7 cellular contexts compared by ENCODE assay signal in the genomic region with DNA sequence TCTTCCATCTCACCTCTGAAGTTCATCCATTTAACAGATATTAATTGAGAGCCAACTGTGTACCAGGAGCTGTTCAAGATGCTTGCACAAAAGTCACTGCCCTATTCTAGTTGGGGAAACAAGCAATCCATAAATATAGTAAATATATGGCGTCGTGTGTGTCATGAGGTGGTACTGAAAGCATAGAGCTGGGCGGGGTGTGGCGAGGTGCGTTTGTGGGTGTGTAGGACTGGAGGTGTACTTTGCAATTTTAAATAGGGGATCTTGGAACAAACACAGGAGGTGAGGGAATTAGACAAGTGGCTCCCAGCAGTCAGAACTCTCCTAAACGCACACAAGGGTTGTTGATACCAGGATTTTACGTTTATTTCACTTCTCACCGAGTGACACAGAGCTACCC. TPM values are rescaled to one million over a fixed set of nuclear protein-coding genes. Genes with fewer than 3 reads are reported as not detected.
DNase-seq lines count a peak whose midpoint lies in the region; ATAC-seq and TF ChIP-seq lines count a peak whose summit lies in the region.

No MANE protein-coding gene starts in this region.

- no peak for TF ChIP-seq CTCF in activated B cell treated with CpG ODN at 0.5 μM for 24 hours (IDR thresholded peaks at IDR 0.05)
- TF ChIP-seq CTCF in smooth muscle cell (IDR thresholded peaks at IDR 0.05; ENCODE audit: borderline replicate concordance, insufficient read depth, poor library complexity, severe bottlenecking), result no peak

- peaks cover 4% of the 10 kb centered on the region for H3K36me3 Mint-ChIP-seq in activated B cell treated with CpG ODN at 0.5 μM for 24 hours (ENCODE audit: low read depth)

- H3K36me3 ChIP-seq in GM23248 (ENCODE audit: low read depth) (no peaks in the 10 kb centered on the region), smooth muscle cell (ENCODE audit: low read depth) (no peaks in the 10 kb centered on the region)

- H4K20me1 ChIP-seq in GM23248 (ENCODE audit: insufficient read depth) (no peaks in the 10 kb centered on the region), smooth muscle cell (ENCODE audit: low read depth) (no peaks in the 10 kb centered on the region)

- peaks cover 5% of the 10 kb centered on the region for H3K9me3 Mint-ChIP-seq in activated B cell treated with CpG ODN at 0.5 μM for 24 hours

- H3K9ac ChIP-seq in GM23248 (peak overlapping the region; percentile 76), smooth muscle cell (ENCODE audit: low read depth) (no peak overlapping the region)

- no peaks in the 10 kb centered on the region for H3K79me2 ChIP-seq in GM23248 (ENCODE audit: insufficient read depth)
- H3K79me2 ChIP-seq in smooth muscle cell (ENCODE audit: low read depth), result no peaks in the 10 kb centered on the region

- in situ Hi-C loops in GM23248 (cut with MboI), result no loop called here

- H3K4me3 ChIP-seq in GM23248, result peak overlapping the region; percentile 71
- peak overlapping the region; percentile 75 for H3K4me3 ChIP-seq in smooth muscle cell

- H3K9me2 ChIP-seq in GM23248 (ENCODE audit: insufficient read depth), result no peaks in the 10 kb centered on the region

- no peak for ATAC-seq in activated B cell treated with CpG ODN at 0.5 μM for 24 hours (ENCODE audit: low read depth)
- no peak for ATAC-seq in GM19035 (IDR thresholded peaks at IDR 0.05; ENCODE audit: unreplicated experiment)

- H2AFZ ChIP-seq in GM23248, result peak overlapping the region; percentile 96
- peak overlapping the region; percentile 94 for H2AFZ ChIP-seq in smooth muscle cell (ENCODE audit: low read depth)

- no peaks in the 10 kb centered on the region for H3K27me3 Mint-ChIP-seq in activated B cell treated with CpG ODN at 0.5 μM for 24 hours

- H3K27ac Mint-ChIP-seq in activated B cell treated with CpG ODN at 0.5 μM for 24 hours, result peak overlapping the region; percentile 83

- H3K27ac ChIP-seq in GM23248 (0 out of 2 replicates have a peak overlapping the region, but pooled peaks have one; percentile 18), smooth muscle cell (ENCODE audit: low read depth) (no peak overlapping the region)

- H3K9me3 ChIP-seq in GM23248 (ENCODE audit: low read depth) (no peaks in the 10 kb centered on the region), smooth muscle cell (replicated peaks; ENCODE audit: low read depth) (no peaks in the 10 kb centered on the region)

- intact Hi-C loops in activated B cell treated with CpG ODN at 0.5 μM for 24 hours (cut with micrococcal nuclease) (loop anchor here (1.0 to 5.0 kb wide), 9 partner anchors 20 to 1208 kb away; partner anchors contain the start of genes BMS1, CSGALNACT2, HNRNPF and ZNF32), head of caudate nucleus (cut with DNase I) (no loop called here)

- H3K4me2 ChIP-seq in GM23248 (ENCODE audit: unreplicated experiment) (peak overlapping the region; percentile 82), smooth muscle cell (peak overlapping the region; percentile 96)

- H3K4me1 ChIP-seq in GM23248 (ENCODE audit: insufficient read depth) (peaks cover 4% of the 10 kb centered on the region; the same call in 1 of the 2 replicates), smooth muscle cell (ENCODE audit: low read depth) (peaks cover 7% of the 10 kb centered on the region)

- CTCF ChIA-PET in activated B cell treated with CpG ODN at 0.5 μM for 24 hours (lab: Charles Lee), result no interaction called here

- peak overlapping the region; percentile 89 for H3K4me3 Mint-ChIP-seq in activated B cell treated with CpG ODN at 0.5 μM for 24 hours

- POLR2A ChIA-PET in activated B cell treated with CpG ODN at 0.5 μM for 24 hours (lab: Charles Lee), result interaction anchor here (3.0 to 3.9 kb wide), 2 partner anchors 20 to 73 kb away, joined by 11 to 19 read pairs; partner anchors contain the start of gene ZNF32

- H3F3A ChIP-seq in GM23248 (ENCODE audit: insufficient read depth), result no peaks in the 10 kb centered on the region
- H3F3A ChIP-seq in smooth muscle cell (ENCODE audit: low read depth), result peaks cover 7% of the 10 kb centered on the region

- peak; percentile 3 for DNase-seq in GM23248
- no peak for DNase-seq in activated B cell treated with CpG ODN at 0.5 μM for 24 hours
- DNase-seq in head of caudate nucleus, result peak in 33 of 42 donors; percentile 5 to 65 (median 24)
- no peak for DNase-seq in smooth muscle cell (lab: John Stamatoyannopoulos, UW; ENCODE audit: unreplicated experiment)
- no peak for DNase-seq in COLO829 (ENCODE audit: low spot score)
- DNase-seq in NCI-H2081 (lab: John Stamatoyannopoulos, UW), result no peak

- H3K4me1 Mint-ChIP-seq in activated B cell treated with CpG ODN at 0.5 μM for 24 hours, result peaks cover 48% of the 10 kb centered on the region

- H3K27me3 ChIP-seq in GM23248 (replicated peaks; ENCODE audit: insufficient read depth), result no peaks in the 10 kb centered on the region
- no peaks in the 10 kb centered on the region for H3K27me3 ChIP-seq in smooth muscle cell (ENCODE audit: low read depth)

- WGBS in GM23248 (ENCODE audit: low coverage in 1 of 2, low lambda C conversion rate in 2 of 2, missing lambda C conversion rate in 2 of 2), 2 experiments, result 86 to 89% methylated on average over 8 of the region's 8 CpGs
- WGBS in smooth muscle cell (ENCODE audit: low lambda C conversion rate), result 96% methylated on average over 8 of the region's 8 CpGs

RNA-seq across cellular contexts. Expression of gene ZNF239, which starts 0.5 kb away (rescaled TPM):
- total RNA-seq in GM23248 (2014; rRNA removed; shearing (Covaris generic)), result 6.2 and 6.3 TPM in 2 replicates
- 5.7 and 6.8 TPM in 2 replicates for polyA plus RNA-seq in GM23248 (2016; fragmentation: Nextera tagmentation; extraction: Ambion mirVana)
- 5.7 and 9.4 TPM in 2 replicates for total RNA-seq in activated B cell treated with CpG ODN at 0.5 μM for 24 hours
- total RNA-seq in smooth muscle cell, result 4.5 and 5.4 TPM in 2 replicates
- polyA plus RNA-seq in smooth muscle cell, result 1.9 and 2.6 TPM in 2 replicates

RNA-seq across cellular contexts. Expression of gene ZNF485, which starts 31.3 kb away (rescaled TPM):
- 1.5 and 6.7 TPM in 2 replicates for total RNA-seq in GM23248 (2014; rRNA removed; shearing (Covaris generic))
- polyA plus RNA-seq in GM23248 (2016; fragmentation: Nextera tagmentation; extraction: Ambion mirVana) (1.7 and 1.9 TPM in 2 replicates), smooth muscle cell (1.8 and 2.9 TPM in 2 replicates)
- total RNA-seq in activated B cell treated with CpG ODN at 0.5 μM for 24 hours (7.6 and 9.0 TPM in 2 replicates), smooth muscle cell (1.4 and 2.9 TPM in 2 replicates)

Comparison
In these comparisons a context has a peak if more than half of its experiments do, and no peak if none do; other contexts are left out.
1. DNase-seq: peak in GM23248 (single experiment) and head of caudate nucleus (33 of 42); none in activated B cell treated with CpG ODN at 0.5 μM for 24 hours (single experiment), smooth muscle cell (single experiment), COLO829 (single experiment) and NCI-H2081 (0 of 2).